ENCODE assay signal across 28 cellular contexts in the genomic region with DNA sequence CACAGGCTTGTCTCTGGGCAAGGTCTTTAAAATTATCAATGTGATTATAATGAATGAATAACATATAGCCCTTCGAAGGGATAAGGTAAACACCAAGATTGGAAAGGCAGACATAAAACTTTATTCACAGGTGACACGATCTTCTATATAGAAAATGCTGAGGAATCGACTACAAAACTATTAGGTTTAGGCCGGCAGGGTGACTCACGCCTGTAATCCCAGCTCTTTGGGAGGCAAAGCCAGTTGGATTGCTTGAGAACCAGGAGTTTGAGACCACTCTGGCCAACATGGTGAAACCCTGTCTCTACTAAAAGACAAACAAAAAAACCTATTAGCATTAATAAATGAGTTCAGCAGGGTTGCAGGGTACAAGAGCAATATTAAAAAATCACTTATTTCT.
"Had no signal": no experiment of that assay in that cellular context is flagged by ENCODE, and none has a peak within 500 bp of the region (broad histone marks: within the 10 kb centered on the region; RNA-seq: fewer than 3 reads in every experiment).

No MANE protein-coding gene starts in this region.

- FAIRE-seq: keratinocyte had no signal

- H3K4me1 ChIP-seq: colonic mucosa, gastrocnemius medialis, prostate gland, upper lobe of left lung, vagina had no signal

- H3K4me2 ChIP-seq: smooth muscle cell had no signal

- H3K36me3 ChIP-seq: colonic mucosa, gastrocnemius medialis, ovary, prostate gland, stomach, thyroid gland, upper lobe of left lung, vagina had no signal

- H3K27ac ChIP-seq: colonic mucosa, gastrocnemius medialis, ovary, prostate gland, stomach, thyroid gland, upper lobe of left lung, vagina had no signal

- ATAC-seq: activated CD4-positive, alpha-beta T cell treated with anti-CD3 and anti-CD28 coated beads for 36 hours; activated naive CD4-positive, alpha-beta T cell treated with anti-CD3 and anti-CD28 coated beads, Interleukin-2, amount 50 U/mL, for 72 hours; gastrocnemius medialis; left cardiac atrium; left ventricle myocardium superior; stimulated activated memory B cell treated with anti-CD40 and anti-IgM and Interleukin-4, amounts not matched to agents 10 μg/mL and 1 μg/mL and 100 μg/mL, for 72 hours had no signal

- DNase-seq: activated CD4-positive, alpha-beta T cell treated with anti-CD3 and anti-CD28 coated beads for 36 hours; activated CD4-positive, alpha-beta T cell treated with anti-CD3 and anti-CD28 coated beads, Interleukin-2, amount 50 U/mL, for 4 hours; activated CD4-positive, CD25-positive, alpha-beta regulatory T cell; activated naive CD4-positive, alpha-beta T cell; activated T-cell treated with anti-CD3 and anti-CD28 coated beads for 4 hours; activated T-cell treated with anti-CD3 and anti-CD28 coated beads, Interleukin-2, amount 50 U/mL, for 72 hours; colonic mucosa; effector CD8-positive, alpha-beta T cell; erythroblast; gastrocnemius medialis; glutamatergic neuron; hippocampal formation; left cardiac atrium; left ventricle myocardium superior; naive B cell; ovary; stimulated activated CD4-positive, alpha-beta T cell treated with anti-CD3 and anti-CD28 coated beads, Interleukin-1b, Interleukin-23, amount 100 ng/mL, for 48 hours; stimulated activated CD4-positive, alpha-beta T cell treated with anti-CD3 and anti-CD28 coated beads, Interleukin-4, amount 100 ng/mL, for 4 hours; stimulated activated CD8-positive, alpha-beta memory T cell treated with anti-CD3 and anti-CD28 coated beads, Interleukin-4, amount 100 ng/mL, for 48 hours; stomach; thyroid gland; upper lobe of left lung had no signal

- H3K9me3 ChIP-seq: colonic mucosa, gastrocnemius medialis, ovary, prostate gland, stomach, thyroid gland, upper lobe of left lung, vagina had no signal

- H3K27me3 ChIP-seq: colonic mucosa, gastrocnemius medialis, ovary, stomach, thyroid gland, upper lobe of left lung, vagina had no signal

- H3K4me3 ChIP-seq: colonic mucosa, gastrocnemius medialis, ovary, prostate gland, smooth muscle cell, stomach, thyroid gland, upper lobe of left lung, vagina had no signal
